Comparison of ENCODE assay signal across 18 cellular contexts in the genomic region with DNA sequence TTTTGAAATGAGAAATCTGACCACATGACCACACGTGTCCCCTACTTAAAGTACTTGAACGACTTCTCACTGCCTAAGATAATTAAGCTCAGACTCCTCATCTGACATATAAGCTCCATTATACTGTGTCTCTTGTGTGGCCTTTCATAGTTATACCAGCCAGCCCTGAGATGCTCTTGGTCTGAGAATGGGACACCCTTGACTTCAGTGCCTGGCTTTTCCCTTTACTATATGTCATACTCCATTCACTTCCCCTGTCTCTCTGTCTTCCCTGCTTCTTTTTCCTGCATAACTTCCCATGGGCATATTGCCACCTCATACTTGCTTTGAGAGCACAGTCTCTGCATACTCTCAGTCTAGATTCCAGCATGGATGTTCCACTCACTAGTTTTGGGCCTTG. TPM values are rescaled to one million over a fixed set of nuclear protein-coding genes. Genes with fewer than 3 reads are reported as not detected.
DNase-seq lines count a peak whose midpoint lies in the region; ATAC-seq, FAIRE-seq and TF ChIP-seq lines count a peak whose summit lies in the region.
"Had no signal": no experiment of that assay in that cellular context is flagged by ENCODE, and none has a peak within 500 bp of the region (broad histone marks: within the 10 kb centered on the region; RNA-seq: fewer than 3 reads in every experiment).

No MANE protein-coding gene starts in this region.

- POLR2A ChIA-PET in SK-N-SH (lab: Yijun Ruan, JAX): no interaction called here

- intact Hi-C loops in heart right ventricle (cut with DNase I) (loop anchor here in 1 of 10 donors (10.0 kb wide), 1 partner anchor 270 kb away; no protein-coding TSS in a partner anchor), gastrocnemius medialis (cut with DNase I; ENCODE audit: low total_unique reads) (loop anchor here (5.0 kb wide), 1 partner anchor 243 kb away; no protein-coding TSS in a partner anchor)

- in situ Hi-C loops in gastrocnemius medialis (cut with MboI; ENCODE audit: low sequenced_read_pairs in 4 of 4): loop anchor here in 2 of 4 donors (25.0 kb wide), 1 partner anchor 268 kb away; no protein-coding TSS in a partner anchor

- no peak overlapping the region for H3K4me2 ChIP-seq in SK-N-SH
- H3K4me2 ChIP-seq in astrocyte (ENCODE audit: low read length): no peak overlapping the region
- H3K4me2 ChIP-seq: BLaER1 had no signal

- no peak for FAIRE-seq in astrocyte (lab: Jason Lieb, UNC)
- FAIRE-seq: GM19239 had no signal

- DNase-seq in SK-N-SH (no peak), astrocyte (ENCODE audit: low read depth) (no peak), heart right ventricle (no peak), gastrocnemius medialis (no peak), NCI-H1694 treated with DMSO at 0.1 percent for 48 hours (lab: John Stamatoyannopoulos, UW) (no peak), RKO (ENCODE audit: low spot score) (no peak)
- no peak for DNase-seq in activated CD8-positive, alpha-beta memory T cell treated with anti-CD3 and anti-CD28 coated beads for 24 hours
- DNase-seq: Caco-2; CD8-positive, alpha-beta memory T cell; DND-41; GF-D8; GOT3 had no signal

- H3F3A ChIP-seq in SK-N-SH (replicated peaks; ENCODE audit: insufficient read depth): no peaks in the 10 kb centered on the region

- H3K9ac ChIP-seq in SK-N-SH (no peak overlapping the region), astrocyte (ENCODE audit: low read length) (no peak overlapping the region)
- H3K9ac ChIP-seq: BLaER1 had no signal

- WGBS in SK-N-SH (ENCODE audit: low lambda C conversion rate): 29% methylated on average over 2 of the region's 2 CpGs
- 45 to 60% methylated on average over 2 of the region's 2 CpGs for WGBS in heart right ventricle, 2 donors

- H2AFZ ChIP-seq in SK-N-SH (ENCODE audit: low read depth) (no peak overlapping the region), astrocyte (ENCODE audit: low read depth, low read length) (peak overlapping the region; percentile 42)

- H3K27me3 ChIP-seq in SK-N-SH (ENCODE audit: insufficient read depth): no peaks in the 10 kb centered on the region
- H3K27me3 ChIP-seq in astrocyte (ENCODE audit: insufficient read depth, low read length): no peaks in the 10 kb centered on the region
- no peaks in the 10 kb centered on the region for H3K27me3 ChIP-seq in heart right ventricle
- no peaks in the 10 kb centered on the region for H3K27me3 ChIP-seq in gastrocnemius medialis
- H3K27me3 ChIP-seq: BLaER1 had no signal

- peaks cover 11% of the 10 kb centered on the region for H3K4me1 Mint-ChIP-seq in astrocyte (ENCODE audit: low read depth, unreplicated experiment)
- H3K4me1 Mint-ChIP-seq: CD8-positive, alpha-beta memory T cell had no signal

- no peak for TF ChIP-seq CTCF in SK-N-SH (IDR thresholded peaks at IDR 0.05)
- TF ChIP-seq CTCF in astrocyte (IDR thresholded peaks at IDR 0.05; ENCODE audit: insufficient read depth, low read depth, low read length): no peak
- no peak for TF ChIP-seq CTCF in heart right ventricle (IDR thresholded peaks at IDR 0.05)
- no peak for TF ChIP-seq CTCF in gastrocnemius medialis (IDR thresholded peaks at IDR 0.05 in 4 of 5, conservative IDR thresholded peaks at IDR 0.05 in 1 of 5)

- TF ChIP-seq EP300 in SK-N-SH (IDR thresholded peaks at IDR 0.05; ENCODE audit: borderline replicate concordance in 1 of 2, low read depth in 1 of 2, low read length in 1 of 2): no peak

- H3K9me3 ChIP-seq in SK-N-SH (no peaks in the 10 kb centered on the region), astrocyte (ENCODE audit: insufficient read depth, low read depth, low read length) (no peaks in the 10 kb centered on the region), heart right ventricle (no peaks in the 10 kb centered on the region), gastrocnemius medialis (no peaks in the 10 kb centered on the region)
- H3K9me3 ChIP-seq: BLaER1, Caco-2, HAP-1 had no signal

- CTCF ChIA-PET in SK-N-SH (lab: Yijun Ruan, JAX): interaction anchor here (4.0 kb wide), 1 partner anchor 10 kb away, joined by 15 read pairs; no protein-coding TSS in a partner anchor

- TF ChIP-seq POLR2A in gastrocnemius medialis (IDR thresholded peaks at IDR 0.05): no peak

- no peak overlapping the region for H3K27ac Mint-ChIP-seq in astrocyte (ENCODE audit: unreplicated experiment)
- H3K27ac Mint-ChIP-seq: CD8-positive, alpha-beta memory T cell had no signal

- H4K20me1 ChIP-seq in SK-N-SH (ENCODE audit: insufficient read depth): no peaks in the 10 kb centered on the region
- no peaks in the 10 kb centered on the region for H4K20me1 ChIP-seq in astrocyte (ENCODE audit: insufficient read depth, low read length)
- H4K20me1 ChIP-seq: BLaER1 had no signal

- H3K79me2 ChIP-seq in SK-N-SH (ENCODE audit: insufficient read depth): no peaks in the 10 kb centered on the region
- H3K79me2 ChIP-seq in astrocyte (ENCODE audit: insufficient read depth, low read length): no peaks in the 10 kb centered on the region

- H3K9me3 Mint-ChIP-seq in astrocyte (ENCODE audit: unreplicated experiment): no peaks in the 10 kb centered on the region

- H3K4me3 ChIP-seq in SK-N-SH (ENCODE audit: low read depth in 2 of 2, low read length in 1 of 2) (no peak overlapping the region), astrocyte (ENCODE audit: insufficient read depth, low read depth, low read length) (no peak overlapping the region), heart right ventricle (no peak overlapping the region), gastrocnemius medialis (no peak overlapping the region)
- H3K4me3 ChIP-seq: BLaER1, HAP-1 had no signal

- H3K36me3 ChIP-seq in SK-N-SH (replicated peaks in 1 of 2; ENCODE audit: control insufficient read depth in 1 of 2, insufficient read depth in 2 of 2, low read length in 1 of 2) (no peaks in the 10 kb centered on the region), astrocyte (ENCODE audit: insufficient read depth, low read length) (no peaks in the 10 kb centered on the region), heart right ventricle (no peaks in the 10 kb centered on the region), gastrocnemius medialis (peaks cover 0 to 5% of the 10 kb centered on the region in 2 donors)
- H3K36me3 ChIP-seq: BLaER1, HAP-1 had no signal

- TF ChIP-seq RAD21 in SK-N-SH (IDR thresholded peaks at IDR 0.05; ENCODE audit: low read length): no peak

- no peak overlapping the region; a peak in 1 of 4 replicates for H3K27ac ChIP-seq in SK-N-SH (ENCODE audit: low read depth in 2 of 2, low read length in 1 of 2)
- H3K27ac ChIP-seq in astrocyte (ENCODE audit: low read depth, low read length): no peak overlapping the region
- peak overlapping the region in 8 of 10 donors; percentile 22 to 82 (median 79) for H3K27ac ChIP-seq in heart right ventricle
- H3K27ac ChIP-seq in gastrocnemius medialis: peak overlapping the region; percentile 60 to 82 (median 66)
- H3K27ac ChIP-seq: 22Rv1, BLaER1 had no signal

- H3K9me2 ChIP-seq in SK-N-SH: no peaks in the 10 kb centered on the region

- H3K27me3 Mint-ChIP-seq in astrocyte (ENCODE audit: low read depth, unreplicated experiment): no peaks in the 10 kb centered on the region
- H3K27me3 Mint-ChIP-seq: CD8-positive, alpha-beta memory T cell had no signal

- H3K36me3 Mint-ChIP-seq in astrocyte (ENCODE audit: low read depth, unreplicated experiment): no peaks in the 10 kb centered on the region
- H3K36me3 Mint-ChIP-seq: CD8-positive, alpha-beta memory T cell had no signal

- no peaks in the 10 kb centered on the region; a peak in 2 of 4 replicates for H3K4me1 ChIP-seq in SK-N-SH (ENCODE audit: control insufficient read depth in 1 of 2, insufficient read depth in 2 of 2, low read depth in 1 of 2, low read length in 1 of 2)
- no peaks in the 10 kb centered on the region for H3K4me1 ChIP-seq in astrocyte (ENCODE audit: insufficient read depth, low read length)
- peaks cover 0 to 36% (median 14%) of the 10 kb centered on the region in 9 donors for H3K4me1 ChIP-seq in heart right ventricle
- H3K4me1 ChIP-seq in gastrocnemius medialis: peaks cover 48 to 63% of the 10 kb centered on the region in 2 donors
- H3K4me1 ChIP-seq: BLaER1, Caco-2 had no signal

- ATAC-seq in SK-N-SH treated with all-trans-retinoic acid at 6 μM for 48 hours (peak; percentile 38), heart right ventricle (peak in 7 of 8 donors; percentile 19 to 50 (median 37)), gastrocnemius medialis (peak; percentile 12 to 21)

- H3K4me3 Mint-ChIP-seq in astrocyte (ENCODE audit: unreplicated experiment): no peak overlapping the region
- H3K4me3 Mint-ChIP-seq: CD8-positive, alpha-beta memory T cell had no signal

TF ChIP-seq in SK-N-SH treated with all-trans-retinoic acid at 6 μM for 48 hours, 23 proteins besides CTCF, POLR2A, EP300 and RAD21 (continues in another document):
- no peak for TF ChIP-seq ZC3H10 (CRISPR knock-in tag; IDR thresholded peaks at IDR 0.05)
- no peak for TF ChIP-seq ZFP30 (CRISPR knock-in tag; IDR thresholded peaks at IDR 0.05)

TF ChIP-seq in SK-N-SH, 30 proteins besides CTCF, POLR2A, EP300 and RAD21 (continues in another document):
- TF ChIP-seq RFX5 (IDR thresholded peaks at IDR 0.05; ENCODE audit: low read length) (no peak), TCF12 (IDR thresholded peaks at IDR 0.05) (no peak), YY1 (IDR thresholded peaks at IDR 0.05; ENCODE audit: low read depth) (no peak), FOXJ3 (CRISPR knock-in tag; IDR thresholded peaks at IDR 0.05) (no peak), POLR2AphosphoS5 (IDR thresholded peaks at IDR 0.05; ENCODE audit: low read depth, low read length) (no peak), CHD2 (IDR thresholded peaks at IDR 0.05; ENCODE audit: low read length, partially characterized antibody) (no peak)
- TF ChIP-seq, protein P1, sequence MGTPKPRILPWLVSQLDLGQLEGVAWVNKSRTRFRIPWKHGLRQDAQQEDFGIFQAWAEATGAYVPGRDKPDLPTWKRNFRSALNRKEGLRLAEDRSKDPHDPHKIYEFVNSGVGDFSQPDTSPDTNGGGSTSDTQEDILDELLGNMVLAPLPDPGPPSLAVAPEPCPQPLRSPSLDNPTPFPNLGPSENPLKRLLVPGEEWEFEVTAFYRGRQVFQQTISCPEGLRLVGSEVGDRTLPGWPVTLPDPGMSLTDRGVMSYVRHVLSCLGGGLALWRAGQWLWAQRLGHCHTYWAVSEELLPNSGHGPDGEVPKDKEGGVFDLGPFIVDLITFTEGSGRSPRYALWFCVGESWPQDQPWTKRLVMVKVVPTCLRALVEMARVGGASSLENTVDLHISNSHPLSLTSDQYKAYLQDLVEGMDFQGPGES (IDR thresholded peaks at IDR 0.05; ENCODE audit: low read depth, low read length): no peak

RNA-seq across cellular contexts. Expression of gene TINAG, which starts 53.4 kb away (rescaled TPM):
- polyA plus RNA-seq in SK-N-SH (2012; rRNA removed) (0.13 and 0.29 TPM in 2 replicates), heart right ventricle (under 1 TPM; 0.04 to 0.22 TPM)
- 0.24 and 0.51 TPM in 2 replicates for polyA plus RNA-seq in SK-N-SH (2012; cell fraction: cytosol; rRNA removed)
- polyA plus RNA-seq in SK-N-SH (2012; cell fraction: nucleus; rRNA removed): 0.14 and 0.25 TPM in 2 replicates
- total RNA-seq in astrocyte (not detected in 2 replicates), heart right ventricle (1 to 10 TPM in 1 of 10 donors, under 1 TPM in 7, not detected in 2; 0.22 to 1.0 (median 0.35) TPM), gastrocnemius medialis (under 1 TPM in 3 of 4 donors, not detected in 1; 0.36 to 0.78 (median 0.41) TPM)
- total RNA-seq: A673; Caco-2; CD8-positive, alpha-beta memory T cell had no signal
- polyA plus RNA-seq: CD8-positive, alpha-beta memory T cell had no signal

Comparison
In these comparisons a context has a peak if more than half of its experiments do, and no peak if none do; other contexts are left out.
1. H3K27ac ChIP-seq: peak in heart right ventricle (8 of 10) and gastrocnemius medialis (4 of 4); none in SK-N-SH (0 of 2) and astrocyte (single experiment).
2. Peak in every context shown above with its lines, with median percentiles within 50 percentile points of each other: ATAC-seq.